Comparison of ENCODE assay signal across 1 cellular context in genomic region chr4:140373328-140374129, GRCh38.
TF ChIP-seq lines count a peak whose summit lies in the region.

Gene SCOC (plus strand): TSS chr4:140373646. CDS start chr4:140379171, 5,525 bp downstream.

TF ChIP-seq in HepG2, 621 proteins besides CTCF, POLR2A, EP300 and RAD21 (continued from another document and continues in another):
- peak; percentile 47 for TF ChIP-seq PAXIP1 (CRISPR knock-in tag; conservative IDR thresholded peaks at IDR 0.05)
- TF ChIP-seq ZNF678 (CRISPR knock-in tag; IDR thresholded peaks at IDR 0.05): peak; percentile 92; the same call in 1 of the 2 replicates
- peak; percentile 63 for TF ChIP-seq THAP11 (CRISPR knock-in tag; IDR thresholded peaks at IDR 0.05)
- TF ChIP-seq MTA1 (CRISPR knock-in tag; IDR thresholded peaks at IDR 0.05; ENCODE audit: borderline replicate concordance): peak; percentile 25; the same call in 1 of the 2 replicates
- peak; percentile 72; the same call in 1 of the 2 replicates for TF ChIP-seq ZNF142 (CRISPR knock-in tag; IDR thresholded peaks at IDR 0.05)
- peak; percentile 56; the same call in 1 of the 2 replicates for TF ChIP-seq ZNF691 (CRISPR knock-in tag; IDR thresholded peaks at IDR 0.05; ENCODE audit: borderline replicate concordance, low read depth)
- TF ChIP-seq YEATS2 (CRISPR knock-in tag; IDR thresholded peaks at IDR 0.05; ENCODE audit: borderline replicate concordance): peak; percentile 71; the same call in 1 of the 2 replicates
- peak; percentile 70; the same call in 1 of the 3 replicates for TF ChIP-seq MXI1 (IDR thresholded peaks at IDR 0.05; ENCODE audit: borderline replicate concordance, low read depth, low read length)
- peak; percentile 77; the same call in 1 of the 2 replicates for TF ChIP-seq ZGPAT (CRISPR knock-in tag; IDR thresholded peaks at IDR 0.05)
- peak; percentile 92 for TF ChIP-seq ZNF230 (CRISPR knock-in tag; IDR thresholded peaks at IDR 0.05)
- TF ChIP-seq PAX8 (CRISPR knock-in tag; IDR thresholded peaks at IDR 0.05; ENCODE audit: borderline replicate concordance): peak; percentile 74; the same call in 1 of the 2 replicates
- peak; percentile 87 for TF ChIP-seq ZNF160 (CRISPR knock-in tag; IDR thresholded peaks at IDR 0.05)
- no peak for TF ChIP-seq ZFP36L1 (CRISPR knock-in tag; IDR thresholded peaks at IDR 0.05)
- peak; percentile 59; the same call in 1 of the 2 replicates for TF ChIP-seq ZNF503 (CRISPR knock-in tag; IDR thresholded peaks at IDR 0.05)
- TF ChIP-seq PBX3 (CRISPR knock-in tag; IDR thresholded peaks at IDR 0.05; ENCODE audit: borderline replicate concordance): peak; percentile 67; the same call in 1 of the 2 replicates
- no peak for TF ChIP-seq NPAS2 (CRISPR knock-in tag; IDR thresholded peaks at IDR 0.05; ENCODE audit: borderline replicate concordance)
- no peak; the same call in 1 of the 2 replicates for TF ChIP-seq ZNF724P (CRISPR knock-in tag; IDR thresholded peaks at IDR 0.05; ENCODE audit: borderline replicate concordance)
- peak; percentile 57; the same call in 1 of the 2 replicates for TF ChIP-seq MXD1 (CRISPR knock-in tag; IDR thresholded peaks at IDR 0.05)
- TF ChIP-seq ZNF18 (CRISPR knock-in tag; IDR thresholded peaks at IDR 0.05; ENCODE audit: insufficient replicate concordance): peak; percentile 92
- TF ChIP-seq KDM2A (CRISPR knock-in tag; IDR thresholded peaks at IDR 0.05; ENCODE audit: borderline replicate concordance, low read depth): peak; percentile 54; the same call in 1 of the 2 replicates
- peak; percentile 82 for TF ChIP-seq GMEB1 (CRISPR knock-in tag; IDR thresholded peaks at IDR 0.05; ENCODE audit: borderline replicate concordance)
- no peak for TF ChIP-seq KLF13 (CRISPR knock-in tag; IDR thresholded peaks at IDR 0.05)
- 0 out of 2 replicates have a peak, but pooled peaks have one; percentile 12 for TF ChIP-seq CEBPG (CRISPR knock-in tag; IDR thresholded peaks at IDR 0.05)
- peak; percentile 44 for TF ChIP-seq PBX2 (CRISPR knock-in tag; IDR thresholded peaks at IDR 0.05)
- TF ChIP-seq HNF4A (CRISPR knock-in tag; IDR thresholded peaks at IDR 0.05): peak; percentile 75
- 0 out of 2 replicates have a peak, but pooled peaks have one; percentile 24 for TF ChIP-seq HNF4G (IDR thresholded peaks at IDR 0.05; ENCODE audit: borderline replicate concordance, low read depth, low read length)
- TF ChIP-seq HNF4G (CRISPR knock-in tag; IDR thresholded peaks at IDR 0.05; ENCODE audit: borderline replicate concordance, low read depth): no peak
- TF ChIP-seq MTA3 (CRISPR knock-in tag; IDR thresholded peaks at IDR 0.05): no peak
- TF ChIP-seq ZNF776 (CRISPR knock-in tag; IDR thresholded peaks at IDR 0.05): peak; percentile 59; the same call in 1 of the 2 replicates
- TF ChIP-seq ZNF556 (CRISPR knock-in tag; IDR thresholded peaks at IDR 0.05; ENCODE audit: borderline replicate concordance): peak; percentile 72; the same call in 1 of the 2 replicates
- peak; percentile 82 for TF ChIP-seq DRAP1 (CRISPR knock-in tag; IDR thresholded peaks at IDR 0.05)
- 0 out of 2 replicates have a peak, but pooled peaks have one; percentile 21 for TF ChIP-seq WIZ (CRISPR knock-in tag; IDR thresholded peaks at IDR 0.05)
- no peak for TF ChIP-seq CENPBD1 (CRISPR knock-in tag; IDR thresholded peaks at IDR 0.05; ENCODE audit: borderline replicate concordance, low read depth)
